In the genomic region with DNA sequence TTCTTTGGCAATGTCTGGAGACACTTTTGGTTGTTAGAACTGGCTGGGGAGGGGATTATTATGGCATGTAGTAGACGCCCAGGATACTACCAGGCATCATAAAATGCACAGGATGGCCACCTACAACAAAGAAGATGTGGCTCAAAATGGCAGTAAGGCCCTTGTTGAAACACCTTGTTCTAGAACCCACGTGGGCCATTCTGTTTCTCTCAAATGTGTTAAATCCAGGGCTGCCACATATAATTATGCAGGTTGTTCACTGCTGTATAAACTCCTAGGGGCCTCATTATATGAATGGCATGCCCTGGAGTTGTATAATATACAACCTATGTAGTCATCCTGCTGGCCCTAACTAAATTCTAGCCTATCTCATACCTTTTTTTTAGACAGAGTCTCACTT, we compare ENCODE assay signal across 32 cellular contexts.
"Had no signal": no experiment of that assay in that cellular context is flagged by ENCODE, and none has a peak within 500 bp of the region (broad histone marks: within the 10 kb centered on the region; RNA-seq: fewer than 3 reads in every experiment).

No MANE protein-coding gene starts in this region.

- ATAC-seq: activated naive CD4-positive, alpha-beta T cell treated with anti-CD3 and anti-CD28 coated beads, Interleukin-2, amount 50 U/mL, for 72 hours; activated naive CD8-positive, alpha-beta T cell treated with anti-CD3 and anti-CD28 coated beads, Interleukin-2, amount 50 U/mL, for 24 hours; activated T-cell treated with anti-CD3 and anti-CD28 coated beads, Interleukin-2, amount 50 U/mL, for 4 hours; activated T-cell treated with anti-CD3 and anti-CD28 coated beads, Interleukin-2, amount 50 U/mL, for 72 hours; activated T-helper 17 cell treated with anti-CD3 and anti-CD28 coated beads, Interleukin-2, amount 50 U/mL, for 72 hours; body of pancreas had no signal

- H3K36me3 ChIP-seq: adrenal gland, brain microvascular endothelial cell, breast epithelium, cardiac muscle cell had no signal

- H3K4me1 ChIP-seq: adrenal gland, ascending aorta, body of pancreas, breast epithelium had no signal

- DNase-seq: activated effector memory CD4-positive, alpha-beta T cell treated with anti-CD3 and anti-CD28 coated beads, Interleukin-2, amount 50 U/mL, for 16 hours; activated effector memory CD4-positive, alpha-beta T cell treated with Interleukin-2 at 50 U/mL for 16 hours; activated gamma-delta T cell; activated gamma-delta T cell treated with Interleukin-2 at 50 U/mL for 16 hours; activated naive CD4-positive, alpha-beta T cell; activated naive CD4-positive, alpha-beta T cell treated with anti-CD3 and anti-CD28 coated beads for 36 hours; activated naive CD4-positive, alpha-beta T cell treated with anti-CD3 and anti-CD28 coated beads, Interleukin-2, amount 10 ng/mL, durations not matched to agents 7 days and 5 days; activated naive CD4-positive, alpha-beta T cell treated with anti-CD3 and anti-CD28 coated beads, Interleukin-2, amount 50 U/mL, for 16 hours; activated naive CD4-positive, alpha-beta T cell treated with Interleukin-2 at 50 U/mL for 16 hours; activated naive CD8-positive, alpha-beta T cell treated with anti-CD3 and anti-CD28 coated beads for 36 hours; activated naive CD8-positive, alpha-beta T cell treated with anti-CD3 and anti-CD28 coated beads, Interleukin-2, amount 10 ng/mL, durations not matched to agents 7 days and 5 days; activated naive CD8-positive, alpha-beta T cell treated with anti-CD3 and anti-CD28 coated beads, Interleukin-2, amount 50 U/mL, for 24 hours; activated T-cell treated with anti-CD3 and anti-CD28 coated beads, Interleukin-2, amount 50 U/mL, for 1 hour; activated T-cell treated with anti-CD3 and anti-CD28 coated beads, Interleukin-2, amount 50 U/mL, for 24 hours; activated T-cell treated with anti-CD3 and anti-CD28 coated beads, Interleukin-2, amount 50 U/mL, for 4 hours; activated T-cell treated with anti-CD3 and anti-CD28 coated beads, Interleukin-2, amount 50 U/mL, for 48 hours; activated T-cell treated with anti-CD3 and anti-CD28 coated beads, Interleukin-2, amount 50 U/mL, for 72 hours; adrenal gland; amniotic stem cell; amygdala; anterior cingulate cortex; aorta; body of pancreas; brain microvascular endothelial cell; caudate nucleus; central memory CD4-positive, alpha-beta T cell; cerebellar nuclear complex had no signal

- H3K27ac ChIP-seq: adrenal gland, ascending aorta, body of pancreas, brain microvascular endothelial cell, breast epithelium, cardiac muscle cell had no signal

- H3K9me3 ChIP-seq: adrenal gland, ascending aorta, body of pancreas, breast epithelium had no signal

- H3K4me3 ChIP-seq: adrenal gland, ascending aorta, body of pancreas, breast epithelium, cardiac muscle cell had no signal

- H3K27me3 ChIP-seq: adrenal gland, ascending aorta, body of pancreas, brain microvascular endothelial cell, breast epithelium, cardiac muscle cell had no signal
